24 cellular contexts compared by ENCODE assay signal in genomic region chr9:5044160-5044559, GRCh38. TPM values are rescaled to one million over a fixed set of nuclear protein-coding genes. Genes with fewer than 3 reads are reported as not detected.
DNase-seq lines count a peak whose midpoint lies in the region; FAIRE-seq and TF ChIP-seq lines count a peak whose summit lies in the region.
"Had no signal": no experiment of that assay in that cellular context is flagged by ENCODE, and none has a peak within 500 bp of the region (broad histone marks: within the 10 kb centered on the region; RNA-seq: fewer than 3 reads in every experiment).

No MANE protein-coding gene starts in this region.

- TF ChIP-seq CTCF in coronary artery (IDR thresholded peaks at IDR 0.05) = no peak

- peak overlapping the region; percentile 23 for H3K27ac Mint-ChIP-seq in activated naive CD4-positive, alpha-beta T cell treated with anti-CD3 and anti-CD28 coated beads, Interleukin-2, amount 50 U/mL, for 24 hours
- H3K27ac Mint-ChIP-seq in IgD-negative memory B cell = peak overlapping the region; percentile 16 to 77 (median 25)

- H3K27ac ChIP-seq in coronary artery (peak overlapping the region; percentile 37 to 61), skeletal muscle tissue (ENCODE audit: low read depth, low read length) (peak overlapping the region; percentile 70), SJCRH30 (no peak overlapping the region)
- H3K27ac ChIP-seq: GM23248 had no signal

- no peaks in the 10 kb centered on the region for H3K9me3 Mint-ChIP-seq in activated naive CD4-positive, alpha-beta T cell treated with anti-CD3 and anti-CD28 coated beads, Interleukin-2, amount 50 U/mL, for 24 hours
- peaks cover 0 to 11% (median 6%) of the 10 kb centered on the region in 3 donors for H3K9me3 Mint-ChIP-seq in IgD-negative memory B cell

- FAIRE-seq in GM12892 (lab: Jason Lieb, UNC) = no peak
- FAIRE-seq: GM18507 had no signal

- H3K36me3 Mint-ChIP-seq in activated naive CD4-positive, alpha-beta T cell treated with anti-CD3 and anti-CD28 coated beads, Interleukin-2, amount 50 U/mL, for 24 hours = peaks cover 46% of the 10 kb centered on the region
- H3K36me3 Mint-ChIP-seq in IgD-negative memory B cell = peaks cover 17% of the 10 kb centered on the region

- H3K4me1 Mint-ChIP-seq in activated naive CD4-positive, alpha-beta T cell treated with anti-CD3 and anti-CD28 coated beads, Interleukin-2, amount 50 U/mL, for 24 hours = no peaks in the 10 kb centered on the region
- peaks cover 0 to 4% (median 3%) of the 10 kb centered on the region in 3 donors for H3K4me1 Mint-ChIP-seq in IgD-negative memory B cell

- H3K27me3 ChIP-seq in skeletal muscle tissue (ENCODE audit: control insufficient read depth in 3 of 3, insufficient read depth in 3 of 3, low read length in 3 of 3) (no peaks in the 10 kb centered on the region), SJCRH30 (no peaks in the 10 kb centered on the region)

- no peaks in the 10 kb centered on the region for H3K27me3 Mint-ChIP-seq in activated naive CD4-positive, alpha-beta T cell treated with anti-CD3 and anti-CD28 coated beads, Interleukin-2, amount 50 U/mL, for 24 hours
- no peaks in the 10 kb centered on the region for H3K27me3 Mint-ChIP-seq in IgD-negative memory B cell

- peak overlapping the region in 2 of 3 donors; percentile 29 to 72 for H3K9ac ChIP-seq in skeletal muscle tissue (ENCODE audit: low read depth in 1 of 3, low read length in 3 of 3)
- H3K9ac ChIP-seq: GM23248 had no signal

- H3K36me3 ChIP-seq in skeletal muscle tissue (ENCODE audit: control insufficient read depth in 3 of 3, insufficient read depth in 3 of 3, low read length in 3 of 3) (peaks cover 11 to 19% (median 16%) of the 10 kb centered on the region in 3 donors), SJCRH30 (peaks cover 4% of the 10 kb centered on the region; the same call in 1 of the 2 replicates)

- no peak for DNase-seq in activated naive CD4-positive, alpha-beta T cell (lab: John Stamatoyannopoulos, UW)
- no peak for DNase-seq in coronary artery (ENCODE audit: low spot score)
- no peak for DNase-seq in retina
- no peak for DNase-seq in GM12892 (ENCODE audit: insufficient read length)
- no peak for DNase-seq in SJCRH30
- DNase-seq: 8988T, Calu3, DMS79 treated with DMSO at 0.1 percent for 48 hours, GF-D8, GM23248, H7, KG1, MM.1S, NCI-H1417, NCI-H1694 treated with DMSO at 0.1 percent for 48 hours, NCI-H2081, NCI-H2227 treated with DMSO at 0.1 percent for 48 hours, NCI-H526 treated with DMSO at 0.1 percent for 48 hours, PC-9, SHP77 had no signal

- TF ChIP-seq POLR2A in GM12892 (IDR thresholded peaks at IDR 0.05; ENCODE audit: low read depth, low read length) = no peak

- no peak overlapping the region for H3K4me3 ChIP-seq in coronary artery
- H3K4me3 ChIP-seq in skeletal muscle tissue (ENCODE audit: low read length in 3 of 3) = peak overlapping the region in 2 of 3 donors; percentile 15 to 68
- H3K4me3 ChIP-seq in SJCRH30 = no peak overlapping the region
- H3K4me3 ChIP-seq: GM23248, PC-9 had no signal

- H3K9me3 ChIP-seq in skeletal muscle tissue (ENCODE audit: control insufficient read depth in 3 of 3, low read length in 3 of 3) (peaks cover 2 to 7% (median 7%) of the 10 kb centered on the region in 3 donors), SJCRH30 (replicated peaks) (no peaks in the 10 kb centered on the region)

- H3K4me3 Mint-ChIP-seq in activated naive CD4-positive, alpha-beta T cell treated with anti-CD3 and anti-CD28 coated beads, Interleukin-2, amount 50 U/mL, for 24 hours = no peak overlapping the region
- no peak overlapping the region for H3K4me3 Mint-ChIP-seq in IgD-negative memory B cell

- H3K4me1 ChIP-seq in skeletal muscle tissue (ENCODE audit: control insufficient read depth in 3 of 3, insufficient read depth in 3 of 3, low read length in 3 of 3) = peaks cover 0 to 7% (median 0%) of the 10 kb centered on the region in 3 donors
- H3K4me1 ChIP-seq in SJCRH30 = no peaks in the 10 kb centered on the region

RNA-seq across cellular contexts. Expression of gene JAK2, which starts 59.1 kb away (rescaled TPM):
- polyA plus RNA-seq in IgD-negative memory B cell = 9.2 TPM
- 14.6 TPM for total RNA-seq in skeletal muscle tissue
- 12.2 TPM for polyA plus RNA-seq in GM12892 (2012; ENCODE audit: missing spikeins)
- total RNA-seq in SJCRH30 (2014; rRNA removed; shearing (Covaris generic)) = 3.7 TPM in 2 replicates

Comparison
In these comparisons a context has a peak if more than half of its experiments do, and no peak if none do; other contexts are left out.
1. H3K4me3 ChIP-seq: peak in skeletal muscle tissue (2 of 3); none in coronary artery (single experiment) and SJCRH30 (single experiment).